ENCODE assay signal across 29 cellular contexts in the genomic region with DNA sequence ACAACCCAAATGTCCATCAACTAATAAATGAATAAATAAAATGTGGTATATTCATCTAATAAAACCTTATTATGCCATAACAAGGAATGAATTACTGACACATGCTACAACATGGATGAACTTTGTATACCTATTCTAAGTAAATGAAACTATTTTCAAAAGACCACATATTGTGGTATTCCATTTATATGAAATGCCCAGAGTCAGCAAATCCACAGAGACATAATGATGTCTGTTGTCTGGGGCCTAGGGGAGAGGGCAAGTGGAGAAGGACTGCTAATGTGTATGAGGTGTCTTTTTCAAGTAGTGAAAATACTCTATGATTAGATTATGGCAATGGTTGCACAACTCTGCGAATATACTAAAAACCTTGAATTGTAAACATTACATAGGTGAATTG.
"Had no signal": no experiment of that assay in that cellular context is flagged by ENCODE, and none has a peak within 500 bp of the region (broad histone marks: within the 10 kb centered on the region; RNA-seq: fewer than 3 reads in every experiment).

No MANE protein-coding gene starts in this region.

- H3K4me1 ChIP-seq: ascending aorta, breast epithelium, colonic mucosa, foreskin keratinocyte, gastroesophageal sphincter had no signal

- H3K4me3 ChIP-seq: ascending aorta, breast epithelium, cardiac muscle cell, colonic mucosa, gastroesophageal sphincter had no signal

- DNase-seq: activated CD4-positive, alpha-beta memory T cell treated with anti-CD3 and anti-CD28 coated beads for 36 hours; activated CD4-positive, alpha-beta T cell treated with anti-CD3 and anti-CD28 coated beads for 36 hours; activated CD4-positive, alpha-beta T cell treated with anti-CD3 and anti-CD28 coated beads, Interleukin-2, amount 10 ng/mL, durations not matched to agents 24 days and 14 days; activated CD4-positive, CD25-positive, alpha-beta regulatory T cell; activated CD4-positive, CD25-positive, alpha-beta regulatory T cell treated with anti-CD3 and anti-CD28 coated beads, Interleukin-2, amount 50 U/mL, for 72 hours; activated CD8-positive, alpha-beta memory T cell treated with anti-CD3 and anti-CD28 coated beads, Interleukin-2, amount 10 ng/mL, durations not matched to agents 7 days and 5 days; activated CD8-positive, alpha-beta memory T cell treated with anti-CD3 and anti-CD28 coated beads, Interleukin-2, amount 50 U/mL, for 4 hours; activated CD8-positive, alpha-beta T cell treated with anti-CD3 and anti-CD28 coated beads, Interleukin-2, amount 10 ng/mL, durations not matched to agents 7 days and 5 days; activated effector memory CD4-positive, alpha-beta T cell treated with anti-CD3 and anti-CD28 coated beads, Interleukin-2, amount 50 U/mL, for 16 hours; activated naive CD4-positive, alpha-beta T cell treated with anti-CD3 and anti-CD28 coated beads for 36 hours; activated naive CD8-positive, alpha-beta T cell treated with anti-CD3 and anti-CD28 coated beads for 36 hours; activated naive CD8-positive, alpha-beta T cell treated with anti-CD3 and anti-CD28 coated beads, Interleukin-2, amount 50 U/mL, for 24 hours; activated T-cell treated with anti-CD3 and anti-CD28 coated beads, Interleukin-2, amount 50 U/mL, for 1 hour; activated T-cell treated with anti-CD3 and anti-CD28 coated beads, Interleukin-2, amount 50 U/mL, for 48 hours; central memory CD4-positive, alpha-beta T cell; cerebellar nuclear complex; colonic mucosa; effector memory CD4-positive, alpha-beta T cell; endodermal cell; foreskin keratinocyte; head of caudate nucleus; T-helper 1 cell; T-helper 17 cell; T1000 had no signal

- H3K9me3 ChIP-seq: colonic mucosa had no signal

- H3K36me3 ChIP-seq: ascending aorta, breast epithelium, cardiac muscle cell, colonic mucosa, gastroesophageal sphincter had no signal

- H3K27ac ChIP-seq: ascending aorta, breast epithelium, cardiac muscle cell, colonic mucosa, foreskin keratinocyte, gastroesophageal sphincter had no signal

- H3K27me3 ChIP-seq: ascending aorta, breast epithelium, cardiac muscle cell, colonic mucosa, foreskin keratinocyte, gastroesophageal sphincter had no signal

- ATAC-seq: activated CD4-positive, alpha-beta T cell treated with anti-CD3 and anti-CD28 coated beads for 36 hours; activated CD8-positive, alpha-beta memory T cell treated with anti-CD3 and anti-CD28 coated beads, Interleukin-2, amount 10 ng/mL, durations not matched to agents 7 days and 5 days; activated CD8-positive, alpha-beta T cell treated with anti-CD3 and anti-CD28 coated beads, Interleukin-2, amount 10 ng/mL, durations not matched to agents 7 days and 5 days; activated naive CD8-positive, alpha-beta T cell treated with anti-CD3 and anti-CD28 coated beads, Interleukin-2, amount 50 U/mL, for 24 hours; esophagus mucosa; foreskin keratinocyte; gastroesophageal sphincter; T-helper 17 cell had no signal
